ENCODE assay signal across 8 cellular contexts in genomic region chr10:88138319-88138848, GRCh38.
A peak's percentile ranks its signal among the peaks of the same experiment; 100 is the strongest.
DNase-seq lines count a peak whose midpoint lies in the region; ATAC-seq and TF ChIP-seq lines count a peak whose summit lies in the region.
"Had no signal": no experiment of that assay in that cellular context is flagged by ENCODE, and none has a peak within 500 bp of the region (broad histone marks: within the 10 kb centered on the region; RNA-seq: fewer than 3 reads in every experiment).

No MANE protein-coding gene starts in this region.

- H3K9me3 ChIP-seq in mucosa of descending colon (no peaks in the 10 kb centered on the region), Caco-2 (peaks cover 5% of the 10 kb centered on the region)

- no peaks in the 10 kb centered on the region for H3K36me3 ChIP-seq in mucosa of descending colon (ENCODE audit: low read depth)
- H3K36me3 ChIP-seq in Caco-2 (ENCODE audit: control insufficient read depth, insufficient read depth, low read length), result no peaks in the 10 kb centered on the region

- BruUV-seq in Caco-2 (replicated peaks; lab: Mats Ljungman, UMichigan), result no TSS peak

- H3K36me3 Mint-ChIP-seq in Caco-2 (ENCODE audit: insufficient read depth, unreplicated experiment), result no peaks in the 10 kb centered on the region

- no peaks in the 10 kb centered on the region for H3K27me3 ChIP-seq in Caco-2 (replicated peaks; ENCODE audit: control insufficient read depth, insufficient read depth, low read length)

- CTCF ChIA-PET in Caco-2 (lab: Charles Lee), result no interaction called here

- intact Hi-C loops in mucosa of descending colon (cut with DNase I, micrococcal nuclease) (no loop called here), Caco-2 (cut with micrococcal nuclease; ENCODE audit: unreplicated experiment) (no loop called here)

- no peaks in the 10 kb centered on the region for H3K27me3 Mint-ChIP-seq in Caco-2 (ENCODE audit: insufficient read depth, unreplicated experiment)

- DNase-seq in mucosa of descending colon, result no peak
- DNase-seq in NAMALWA (ENCODE audit: low spot score), result no peak
- DNase-seq in OCI-M1 (lab: John Stamatoyannopoulos, UW), result no peak
- no peak for DNase-seq in Caco-2
- DNase-seq: NCI-H748 treated with DMSO at 0.1 percent for 48 hours had no signal

- POLR2A ChIA-PET in Caco-2 (lab: Charles Lee), result no interaction called here

- H3K27ac Mint-ChIP-seq in Caco-2 (ENCODE audit: unreplicated experiment), result no peak overlapping the region

- peaks cover 21% of the 10 kb centered on the region for H3K9me3 Mint-ChIP-seq in Caco-2 (ENCODE audit: unreplicated experiment)

- ATAC-seq in GM19023 (IDR thresholded peaks at IDR 0.05; ENCODE audit: unreplicated experiment), result peak; percentile 85
- peak; percentile 91 for ATAC-seq in GM21717 (IDR thresholded peaks at IDR 0.05; ENCODE audit: unreplicated experiment)
- ATAC-seq in HG03432 (IDR thresholded peaks at IDR 0.05; ENCODE audit: unreplicated experiment), result peak; percentile 95
- peak; percentile 99 for ATAC-seq in mucosa of descending colon

- no peak overlapping the region for H3K4me3 ChIP-seq in mucosa of descending colon
- no peak overlapping the region for H3K4me3 ChIP-seq in Caco-2 (ENCODE audit: low read depth, low read length)

- H3K4me3 Mint-ChIP-seq in Caco-2 (ENCODE audit: unreplicated experiment), result no peak overlapping the region

- H3K4me1 ChIP-seq in mucosa of descending colon (ENCODE audit: low read depth) (peaks cover 12% of the 10 kb centered on the region), Caco-2 (no peaks in the 10 kb centered on the region)

- H3K4me1 Mint-ChIP-seq in Caco-2 (ENCODE audit: low read depth, unreplicated experiment), result no peaks in the 10 kb centered on the region

- TF ChIP-seq CTCF in mucosa of descending colon (IDR thresholded peaks at IDR 0.05) (no peak), Caco-2 (IDR thresholded peaks at IDR 0.05; ENCODE audit: insufficient read depth in 1 of 2, low read depth in 1 of 2, low read length in 1 of 2, severe bottlenecking in 1 of 2, unreplicated experiment in 1 of 2) (no peak)
